8 cellular contexts compared by ENCODE assay signal in genomic region chr16:11328172-11329079, GRCh38. TPM values are rescaled to one million over a fixed set of nuclear protein-coding genes. Genes with fewer than 3 reads are reported as not detected.
DNase-seq lines count a peak whose midpoint lies in the region; ATAC-seq and TF ChIP-seq lines count a peak whose summit lies in the region.

No MANE protein-coding gene starts in this region.

- CTCF ChIA-PET in GM10248 (lab: Yijun Ruan, JAX): interaction anchor here (0.6 to 2.2 kb wide), 4 partner anchors 18 to 70 kb away, joined by 3 to 4 read pairs (median 3); no protein-coding TSS in a partner anchor

- no peaks in the 10 kb centered on the region for H3K9me3 Mint-ChIP-seq in mesothelial cell of epicardium

- POLR2A ChIA-PET in GM10248 (lab: Yijun Ruan, JAX): interaction anchor here (1.2 kb wide), 1 partner anchor 73 kb away, joined by 8 read pairs; the partner anchor contains the start of gene SOCS1

- no peak overlapping the region for H3K4me3 Mint-ChIP-seq in mesothelial cell of epicardium

- peaks cover 5% of the 10 kb centered on the region for H3K36me3 Mint-ChIP-seq in mesothelial cell of epicardium

- H3K27me3 Mint-ChIP-seq in mesothelial cell of epicardium (ENCODE audit: low read depth): no peaks in the 10 kb centered on the region

- TF ChIP-seq CTCF in GM10248 (IDR thresholded peaks at IDR 0.05; ENCODE audit: control extremely low read depth, extremely low read depth, low read depth, missing control alignments): no peak
- TF ChIP-seq CTCF in mesothelial cell of epicardium (IDR thresholded peaks at IDR 0.05; ENCODE audit: unreplicated experiment): no peak

- H3K4me3 ChIP-seq in Jurkat, Clone E6-1 (ENCODE audit: low read length): no peak overlapping the region

- DNase-seq in GM10248 (ENCODE audit: extremely low spot score): peak; percentile 86
- DNase-seq in Jurkat, Clone E6-1 (ENCODE audit: low read depth, low spot score): peak; percentile 73
- peak; percentile 19 for DNase-seq in activated CD4-positive, CD25-positive, alpha-beta regulatory T cell treated with anti-CD3 and anti-CD28 coated beads, Interleukin-2, amount 50 U/mL, for 16 hours (ENCODE audit: low read depth, low spot score)
- peak; percentile 72 for DNase-seq in ecto neural progenitor cell (ENCODE audit: low spot score)
- no peak for DNase-seq in mesothelial cell of epicardium (ENCODE audit: low spot score in 2 of 2, unreplicated experiment in 2 of 2)
- DNase-seq in stromal cell of bone marrow (ENCODE audit: low read depth): peak; percentile 78
- DNase-seq in NCI-H510A (lab: John Stamatoyannopoulos, UW): no peak

- peaks cover 16% of the 10 kb centered on the region for H3K4me1 Mint-ChIP-seq in mesothelial cell of epicardium

- peak overlapping the region; percentile 89 for H3K27ac Mint-ChIP-seq in mesothelial cell of epicardium

- peak; percentile 67 for ATAC-seq in GM21786 (IDR thresholded peaks at IDR 0.05; ENCODE audit: unreplicated experiment)

RNA-seq across cellular contexts. Expression of gene RMI2, which starts 16.8 kb away (rescaled TPM):
- polyA plus RNA-seq in Jurkat, Clone E6-1 (2012; ENCODE audit: insufficient read depth, insufficient read length): 23.6 TPM
- total RNA-seq in mesothelial cell of epicardium: 18.6 to 22.4 TPM (median 19.1 TPM) in 3 replicates

RNA-seq across cellular contexts. Expression of gene PRM1, which starts 47.3 kb away (rescaled TPM):
- not detected for polyA plus RNA-seq in Jurkat, Clone E6-1 (2012; ENCODE audit: insufficient read depth, insufficient read length)
- total RNA-seq in mesothelial cell of epicardium: not detected in 3 replicates

RNA-seq across cellular contexts. Expression of gene PRM2, which starts 52.1 kb away (rescaled TPM):
- not detected for polyA plus RNA-seq in Jurkat, Clone E6-1 (2012; ENCODE audit: insufficient read depth, insufficient read length)
- total RNA-seq in mesothelial cell of epicardium: not detected in 3 replicates

RNA-seq across cellular contexts. Expression of gene PRM3, which starts 55.0 kb away (rescaled TPM):
- not detected for polyA plus RNA-seq in Jurkat, Clone E6-1 (2012; ENCODE audit: insufficient read depth, insufficient read length)
- not detected in 3 replicates for total RNA-seq in mesothelial cell of epicardium

RNA-seq across cellular contexts. Expression of gene TNP2, which starts 59.3 kb away (rescaled TPM):
- not detected for polyA plus RNA-seq in Jurkat, Clone E6-1 (2012; ENCODE audit: insufficient read depth, insufficient read length)
- total RNA-seq in mesothelial cell of epicardium: not detected in 3 replicates

Comparison
In these comparisons a context has a peak if more than half of its experiments do, and no peak if none do; other contexts are left out.
1. DNase-seq: peak in GM10248 (single experiment), Jurkat, Clone E6-1 (single experiment), activated CD4-positive, CD25-positive, alpha-beta regulatory T cell treated with anti-CD3 and anti-CD28 coated beads, Interleukin-2, amount 50 U/mL, for 16 hours (single experiment), ecto neural progenitor cell (single experiment) and stromal cell of bone marrow (single experiment); none in mesothelial cell of epicardium (0 of 2) and NCI-H510A (single experiment).